Comparison of ENCODE assay signal across 10 cellular contexts in the genomic region with DNA sequence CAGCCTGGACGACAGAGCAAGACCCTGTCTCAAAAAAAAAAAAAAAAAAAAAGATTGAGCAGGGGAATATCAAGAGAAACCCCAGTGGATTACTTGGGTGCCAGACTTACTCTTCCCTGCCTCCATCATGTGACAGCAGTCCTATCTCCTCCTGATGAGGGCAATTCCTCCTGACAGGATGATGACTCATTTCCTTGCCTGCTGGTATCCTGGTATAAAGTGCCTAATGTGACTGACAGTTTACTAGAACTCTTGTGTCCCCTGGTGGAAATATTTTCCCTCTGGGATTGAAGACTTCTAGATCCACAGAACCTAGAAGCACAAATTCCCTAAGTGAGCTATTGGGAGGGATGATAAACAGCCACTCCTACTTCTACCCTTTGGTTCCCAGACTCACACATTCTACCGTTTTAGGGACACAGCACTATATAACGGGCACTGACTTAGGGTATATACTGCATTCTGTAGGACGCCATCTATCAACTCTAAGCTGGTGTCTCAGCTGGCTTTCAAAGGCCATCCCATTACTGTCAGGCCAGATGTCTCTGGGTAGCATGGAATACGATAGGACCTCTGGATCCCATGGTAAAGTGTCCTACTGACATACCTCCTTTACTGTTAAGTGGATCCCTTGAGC.
DNase-seq lines count a peak whose midpoint lies in the region; ATAC-seq, FAIRE-seq and TF ChIP-seq lines count a peak whose summit lies in the region.
"Had no signal": no experiment of that assay in that cellular context is flagged by ENCODE, and none has a peak within 500 bp of the region (broad histone marks: within the 10 kb centered on the region; RNA-seq: fewer than 3 reads in every experiment).

No MANE protein-coding gene starts in this region.

- H3K27me3 ChIP-seq in K562 (ENCODE audit: control insufficient read depth in 2 of 2, insufficient read depth in 2 of 2, low read length in 2 of 2) (no peaks in the 10 kb centered on the region), left lung (no peaks in the 10 kb centered on the region)
- H3K27me3 ChIP-seq: esophagus squamous epithelium had no signal

- H3K36me3 Mint-ChIP-seq in natural killer cell treated with Interleukin-12 subunit alpha and Interleukin-12 subunit beta and Interleukin-15 and Interleukin-18, amount 100 ng/mL, for 72 hours: no peaks in the 10 kb centered on the region

- H3K36me3 ChIP-seq in K562 (ENCODE audit: control insufficient read depth, insufficient read depth, low read length) (no peaks in the 10 kb centered on the region), left lung (no peaks in the 10 kb centered on the region)
- H3K36me3 ChIP-seq: esophagus squamous epithelium had no signal

- peak overlapping the region in 1 of 2 experiments; percentile 40; a peak in 2 of 4 replicates for H3K9ac ChIP-seq in K562 (ENCODE audit: insufficient read depth in 1 of 2, low read depth in 2 of 2, low read length in 2 of 2)

- intact Hi-C loops in K562 (cut with micrococcal nuclease) (loop anchor here (1.0 kb wide), 1 partner anchor 70 kb away; no protein-coding TSS in a partner anchor), left lung (cut with DNase I) (no loop called here), Right ventricle myocardium inferior (cut with DNase I) (no loop called here)

- peak overlapping the region; percentile 44 for H3K4me2 ChIP-seq in K562 (ENCODE audit: insufficient read depth, low read length)

- H3K4me3 Mint-ChIP-seq in natural killer cell treated with Interleukin-12 subunit alpha and Interleukin-12 subunit beta and Interleukin-15 and Interleukin-18, amount 100 ng/mL, for 72 hours: no peak overlapping the region

- no TSS peak for BruUV-seq in K562 (replicated peaks; lab: Mats Ljungman, UMichigan)

- peak; percentile 65 to 90 for TF ChIP-seq RAD21 in K562 (CRISPR knock-in tag; conservative IDR thresholded peaks at IDR 0.05 in 1 of 2, IDR thresholded peaks at IDR 0.05 in 1 of 2)

- CTCF ChIA-PET in K562 (lab: Yijun Ruan, JAX; ENCODE audit: low intra/inter-chr PET ratio): no interaction called here

- peak; percentile 15 for DNase-seq in COR-L47 (lab: John Stamatoyannopoulos, UW)
- peak; percentile 51 to 57 for DNase-seq in Kasumi-1 (lab: John Stamatoyannopoulos, UW)
- peak; percentile 40 to 85 (median 60) for DNase-seq in K562 (ENCODE audit: extremely low read depth in 1 of 4, low spot score in 3 of 4)
- DNase-seq in left lung: no peak
- DNase-seq in natural killer cell treated with Interleukin-12 subunit alpha and Interleukin-12 subunit beta and Interleukin-15 and Interleukin-18, amount 100 ng/mL, for 72 hours (ENCODE audit: low spot score): no peak
- no peak for DNase-seq in Right ventricle myocardium inferior (ENCODE audit: missing footprints)
- DNase-seq: activated T-cell treated with anti-CD3 and anti-CD28 coated beads, Interleukin-2, amount 50 U/mL, for 48 hours; esophagus squamous epithelium had no signal

- POLR2A ChIA-PET in K562 (lab: Yijun Ruan, JAX): interaction anchor here (1.4 kb wide), 1 partner anchor 8 kb away, joined by 10 read pairs; no protein-coding TSS in a partner anchor

- FAIRE-seq in K562 (lab: Jason Lieb, UNC): peak; percentile 87

- no peaks in the 10 kb centered on the region for H3K79me2 ChIP-seq in K562 (ENCODE audit: control insufficient read depth, insufficient read depth, low read length)

- H3K4me3 ChIP-seq in K562: no peak overlapping the region
- no peak overlapping the region for H3K4me3 ChIP-seq in left lung
- H3K4me3 ChIP-seq: esophagus squamous epithelium had no signal

- no peaks in the 10 kb centered on the region for H3K4me1 Mint-ChIP-seq in natural killer cell treated with Interleukin-12 subunit alpha and Interleukin-12 subunit beta and Interleukin-15 and Interleukin-18, amount 100 ng/mL, for 72 hours (ENCODE audit: low read depth in 2 of 2)

- H3K9me1 ChIP-seq in K562 (ENCODE audit: control insufficient read depth, insufficient read depth, low read length): no peaks in the 10 kb centered on the region

- no peak for TF ChIP-seq POLR2A in K562 (conservative IDR thresholded peaks at IDR 0.05)

- H3K27ac Mint-ChIP-seq in natural killer cell treated with Interleukin-12 subunit alpha and Interleukin-12 subunit beta and Interleukin-15 and Interleukin-18, amount 100 ng/mL, for 72 hours: no peak overlapping the region

- ATAC-seq in K562 (peak; percentile 83), left lung (peak; percentile 40), GM21447 (IDR thresholded peaks at IDR 0.05; ENCODE audit: unreplicated experiment) (no peak), GM18870 (IDR thresholded peaks at IDR 0.05; ENCODE audit: unreplicated experiment) (no peak), Right ventricle myocardium inferior (no peak)
- ATAC-seq in natural killer cell treated with Interleukin-12 subunit alpha and Interleukin-12 subunit beta and Interleukin-15 and Interleukin-18, amount 100 ng/mL, for 72 hours: no peak

- peak overlapping the region; percentile 85 for H2AFZ ChIP-seq in K562 (ENCODE audit: low read depth, low read length)

- peaks cover 0 to 17% of the 10 kb centered on the region in 2 experiments; a peak in 2 of 5 replicates for H3K4me1 ChIP-seq in K562 (replicated peaks in 1 of 2; ENCODE audit: control insufficient read depth in 2 of 2, insufficient read depth in 2 of 2, low read length in 2 of 2)
- no peaks in the 10 kb centered on the region for H3K4me1 ChIP-seq in left lung
- H3K4me1 ChIP-seq: esophagus squamous epithelium had no signal

- no peaks in the 10 kb centered on the region for H4K20me1 ChIP-seq in K562 (replicated peaks; ENCODE audit: control insufficient read depth, insufficient read depth, low read length)

- in situ Hi-C loops in K562 (cut with MboI): no loop called here

- WGBS in K562 (ENCODE audit: insufficient coverage, low coverage, missing lambda C conversion rate): 48% methylated on average over 5 of the region's 5 CpGs

- TF ChIP-seq CTCF in K562 (IDR thresholded peaks at IDR 0.05 in 2 of 3, conservative IDR thresholded peaks at IDR 0.05 in 1 of 3; ENCODE audit: insufficient read depth in 2 of 3, low read depth in 1 of 3, low read length in 3 of 3) (peak in 2 of 3 experiments; percentile 34 to 65; a peak in 2 of 6 replicates), left lung (IDR thresholded peaks at IDR 0.05) (no peak)

- no peaks in the 10 kb centered on the region for H3K27me3 Mint-ChIP-seq in natural killer cell treated with Interleukin-12 subunit alpha and Interleukin-12 subunit beta and Interleukin-15 and Interleukin-18, amount 100 ng/mL, for 72 hours

- H3K9me3 ChIP-seq in K562 (replicated peaks; ENCODE audit: control insufficient read depth, insufficient read depth, low read depth, low read length) (no peaks in the 10 kb centered on the region; the same call in 1 of the 2 replicates), left lung (peaks cover 0 to 18% of the 10 kb centered on the region in 2 donors)

- H3K9me3 Mint-ChIP-seq in natural killer cell treated with Interleukin-12 subunit alpha and Interleukin-12 subunit beta and Interleukin-15 and Interleukin-18, amount 100 ng/mL, for 72 hours: peaks cover 3% of the 10 kb centered on the region

- H3K27ac ChIP-seq in K562 (ENCODE audit: extremely low read depth, low read depth, low read length): peak overlapping the region; percentile 75; the same call in 2 of the 3 replicates
- H3K27ac ChIP-seq in left lung: no peak overlapping the region
- H3K27ac ChIP-seq: esophagus squamous epithelium had no signal

- TF ChIP-seq EP300 in K562 (IDR thresholded peaks at IDR 0.05; ENCODE audit: low read length): peak; percentile 89

TF ChIP-seq in K562, 482 proteins besides CTCF, POLR2A, EP300 and RAD21 (continues in another document):
- TF ChIP-seq ASH1L (IDR thresholded peaks at IDR 0.05; ENCODE audit: borderline replicate concordance, low read depth, partially characterized antibody): no peak
- no peak for TF ChIP-seq BRF1 (IDR thresholded peaks at IDR 0.05; ENCODE audit: borderline replicate concordance, extremely low read depth, insufficient read length)
- no peak for TF ChIP-seq PML (IDR thresholded peaks at IDR 0.05; ENCODE audit: low read length)
- no peak; the same call in 1 of the 2 replicates for TF ChIP-seq ZEB2 (IDR thresholded peaks at IDR 0.05)
- no peak for TF ChIP-seq HNRNPL (IDR thresholded peaks at IDR 0.05; ENCODE audit: low read depth, low read length)
- TF ChIP-seq, protein P1, sequence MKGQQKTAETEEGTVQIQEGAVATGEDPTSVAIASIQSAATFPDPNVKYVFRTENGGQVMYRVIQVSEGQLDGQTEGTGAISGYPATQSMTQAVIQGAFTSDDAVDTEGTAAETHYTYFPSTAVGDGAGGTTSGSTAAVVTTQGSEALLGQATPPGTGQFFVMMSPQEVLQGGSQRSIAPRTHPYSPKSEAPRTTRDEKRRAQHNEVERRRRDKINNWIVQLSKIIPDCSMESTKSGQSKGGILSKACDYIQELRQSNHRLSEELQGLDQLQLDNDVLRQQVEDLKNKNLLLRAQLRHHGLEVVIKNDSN (CRISPR knock-in tag; IDR thresholded peaks at IDR 0.05): peak; percentile 79
- TF ChIP-seq, protein P2, sequence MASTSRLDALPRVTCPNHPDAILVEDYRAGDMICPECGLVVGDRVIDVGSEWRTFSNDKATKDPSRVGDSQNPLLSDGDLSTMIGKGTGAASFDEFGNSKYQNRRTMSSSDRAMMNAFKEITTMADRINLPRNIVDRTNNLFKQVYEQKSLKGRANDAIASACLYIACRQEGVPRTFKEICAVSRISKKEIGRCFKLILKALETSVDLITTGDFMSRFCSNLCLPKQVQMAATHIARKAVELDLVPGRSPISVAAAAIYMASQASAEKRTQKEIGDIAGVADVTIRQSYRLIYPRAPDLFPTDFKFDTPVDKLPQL (IDR thresholded peaks at IDR 0.05; ENCODE audit: extremely low read depth, insufficient read length): no peak
- no peak for TF ChIP-seq ZNF232 (CRISPR knock-in tag; IDR thresholded peaks at IDR 0.05)
- no peak for TF ChIP-seq ZNF280A (IDR thresholded peaks at IDR 0.05; ENCODE audit: low read depth, partially characterized antibody)

Comparison
In these comparisons a context has a peak if more than half of its experiments do, and no peak if none do; other contexts are left out.
1. DNase-seq: peak in COR-L47 (single experiment), Kasumi-1 (2 of 2) and K562 (4 of 4); none in left lung (0 of 2), natural killer cell treated with Interleukin-12 subunit alpha and Interleukin-12 subunit beta and Interleukin-15 and Interleukin-18, amount 100 ng/mL, for 72 hours (single experiment) and Right ventricle myocardium inferior (single experiment).
2. ATAC-seq: peak in K562 (single experiment) and left lung (single experiment); none in natural killer cell treated with Interleukin-12 subunit alpha and Interleukin-12 subunit beta and Interleukin-15 and Interleukin-18, amount 100 ng/mL, for 72 hours (0 of 2), GM21447 (single experiment), GM18870 (single experiment) and Right ventricle myocardium inferior (single experiment).
3. CTCF ChIP-seq: peak in K562 (2 of 3); none in left lung (0 of 2).